9 cellular contexts compared by ENCODE assay signal in genomic region chr5:170861855-170862766, GRCh38. TPM values are rescaled to one million over a fixed set of nuclear protein-coding genes. Genes with fewer than 3 reads are reported as not detected.
DNase-seq lines count a peak whose midpoint lies in the region; ATAC-seq, FAIRE-seq and TF ChIP-seq lines count a peak whose summit lies in the region.
"Had no signal": no experiment of that assay in that cellular context is flagged by ENCODE, and none has a peak within 500 bp of the region (broad histone marks: within the 10 kb centered on the region; RNA-seq: fewer than 3 reads in every experiment).

RANBP17 (plus strand) TSS chr5:170862018.

- in situ Hi-C loops in T47D (cut with HindIII; ENCODE audit: low pct_unique_long_range_greater_than_20kb, low sequenced_read_pairs): no loop called here

- peaks cover 26% of the 10 kb centered on the region for H3K4me1 Mint-ChIP-seq in GM23338

- H3F3A ChIP-seq in GM23338 (replicated peaks; ENCODE audit: low read depth): peaks cover 5% of the 10 kb centered on the region; the same call in 1 of the 2 replicates

- peaks cover 18% of the 10 kb centered on the region; the same call in 1 of the 2 replicates for H4K20me1 ChIP-seq in GM23338 (replicated peaks; ENCODE audit: insufficient read depth)

- peak within 1 kb of the TSS; percentile 74 for H3K9ac ChIP-seq in iPS-18a (ENCODE audit: low read length)

- peaks cover 11% of the 10 kb centered on the region for H3K27me3 ChIP-seq in GM23338 (ENCODE audit: insufficient read depth)
- H3K27me3 ChIP-seq in iPS-18a (ENCODE audit: control insufficient read depth, insufficient read depth, low read length): peaks cover 16% of the 10 kb centered on the region

- peaks cover 11% of the 10 kb centered on the region for H3K9me3 ChIP-seq in iPS-18a (ENCODE audit: control insufficient read depth, low read depth, low read length)

- 0 out of 2 replicates have a peak within 1 kb of the TSS, but pooled peaks have one; percentile 45 for H3K27ac ChIP-seq in GM23338 (ENCODE audit: low read depth)
- no peak within 1 kb of the TSS for H3K27ac ChIP-seq in iPS-18a (ENCODE audit: low read length)

- H3K36me3 ChIP-seq in GM23338 (ENCODE audit: insufficient read depth): no peaks in the 10 kb centered on the region; the same call in 1 of the 2 replicates
- H3K36me3 ChIP-seq in iPS-18a (ENCODE audit: control insufficient read depth, low read depth, low read length): no peaks in the 10 kb centered on the region

- H3K9me3 Mint-ChIP-seq in GM23338: peaks cover 22% of the 10 kb centered on the region

- H3K4me3 ChIP-seq in GM23338: peak within 1 kb of the TSS; percentile 63
- peak within 1 kb of the TSS; percentile 79 for H3K4me3 ChIP-seq in iPS-18a (ENCODE audit: low read length)

- peaks cover 10% of the 10 kb centered on the region for H3K27me3 Mint-ChIP-seq in GM23338 (ENCODE audit: insufficient read depth, low read depth, poor library complexity)

- H3K4me1 ChIP-seq in GM23338 (ENCODE audit: insufficient read depth): peaks cover 22% of the 10 kb centered on the region
- H3K4me1 ChIP-seq in iPS-18a (ENCODE audit: control insufficient read depth, low read depth, low read length): peaks cover 9% of the 10 kb centered on the region

- peak within 1 kb of the TSS; percentile 83 for H3K4me3 Mint-ChIP-seq in GM23338

- H2AFZ ChIP-seq in GM23338: peak within 1 kb of the TSS; percentile 94

- H3K79me2 ChIP-seq in GM23338 (replicated peaks; ENCODE audit: insufficient read depth): peaks cover 46% of the 10 kb centered on the region

- no peak for TF ChIP-seq POLR2A in H54 (IDR thresholded peaks at IDR 0.05; ENCODE audit: low read depth, low read length)

- intact Hi-C loops in sciatic nerve (cut with DNase I): no loop called here

- DNase-seq in GM23338 (ENCODE audit: low spot score): peak; percentile 93
- peak; percentile 51 for DNase-seq in NCI-H2227 treated with DMSO at 0.1 percent for 48 hours (lab: John Stamatoyannopoulos, UW)
- peak; percentile 56 to 78 for DNase-seq in T47D (ENCODE audit: low read depth in 1 of 2, low spot score in 1 of 2)
- DNase-seq in sciatic nerve (ENCODE audit: low spot score): peak; percentile 58
- no peak for DNase-seq in H54 (ENCODE audit: insufficient read length, low spot score)
- no peak for DNase-seq in 8988T

- TF ChIP-seq CTCF in GM23338 (conservative IDR thresholded peaks at IDR 0.05; ENCODE audit: low read depth in 2 of 2): no peak

- H3K9me2 ChIP-seq in GM23338 (ENCODE audit: insufficient read depth): no peaks in the 10 kb centered on the region

- peak within 1 kb of the TSS; percentile 68 for H3K27ac Mint-ChIP-seq in GM23338

- FAIRE-seq in H54 (lab: Jason Lieb, UNC): no peak

- peak within 1 kb of the TSS; percentile 99 for H3K4me2 ChIP-seq in GM23338

- ATAC-seq in GM23338: peak; percentile 94
- peak; percentile 84 for ATAC-seq in sciatic nerve
- ATAC-seq in HG03095 (IDR thresholded peaks at IDR 0.05; ENCODE audit: unreplicated experiment): no peak

- H3K36me3 Mint-ChIP-seq in GM23338 (ENCODE audit: low read depth): peaks cover 14% of the 10 kb centered on the region

TF ChIP-seq in GM23338, 12 proteins besides CTCF, POLR2A, EP300 and RAD21:
- peak; percentile 57; the same call in 1 of the 2 replicates for TF ChIP-seq POLR2AphosphoS5 (IDR thresholded peaks at IDR 0.05; ENCODE audit: low read depth)
- no peak for TF ChIP-seq STAT1 (IDR thresholded peaks at IDR 0.05; ENCODE audit: unreplicated experiment)
TF ChIP-seq in GM23338: peak in this region for 1.

RNA-seq across cellular contexts. Expression of gene RANBP17, which starts in this region (rescaled TPM):
- total RNA-seq in GM23338 (2014; rRNA removed; shearing (Covaris generic)): 53.1 and 92.5 TPM in 2 replicates
- 33.7 and 43.8 TPM in 2 replicates for polyA plus RNA-seq in GM23338 (2016; fragmentation: Nextera tagmentation; extraction: Ambion mirVana)
- 14.8 TPM for total RNA-seq in sciatic nerve
- total RNA-seq: T-helper 2 cell treated with Interferon-gamma antibody and Interleukin-4, amounts not matched to agents 100 ng/mL and 5 ng/mL, for 36 hours had no signal

Comparison
In these comparisons a context has a peak if more than half of its experiments do, and no peak if none do; other contexts are left out.
1. DNase-seq: peak in GM23338 (single experiment), NCI-H2227 treated with DMSO at 0.1 percent for 48 hours (single experiment), T47D (2 of 2) and sciatic nerve (single experiment); none in H54 (single experiment) and 8988T (single experiment).